Comparison of ENCODE assay signal across 15 cellular contexts in the genomic region with DNA sequence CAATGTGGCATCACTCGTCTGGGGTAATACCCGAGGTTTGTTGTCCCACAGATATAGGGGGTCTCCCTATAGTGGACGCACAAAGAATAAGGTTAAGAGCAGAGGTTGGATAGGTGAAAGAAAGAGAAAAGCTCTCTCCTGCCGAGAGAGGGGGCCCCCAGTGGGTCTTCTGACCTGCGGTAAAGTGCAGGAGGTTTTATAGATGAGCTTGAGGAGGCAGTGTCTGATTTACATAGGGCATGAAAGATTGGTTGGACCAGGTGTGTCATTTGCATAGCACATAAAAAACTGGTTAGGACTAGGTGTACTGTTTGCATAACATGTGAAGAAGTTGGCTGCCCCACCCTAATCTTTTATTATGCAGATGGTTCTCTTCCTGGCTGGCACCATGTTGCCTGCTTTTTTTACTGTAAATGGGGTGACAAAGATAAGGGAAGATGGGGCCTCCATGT. TPM values are rescaled to one million over a fixed set of nuclear protein-coding genes. Genes with fewer than 3 reads are reported as not detected.
DNase-seq lines count a peak whose midpoint lies in the region; ATAC-seq, FAIRE-seq and TF ChIP-seq lines count a peak whose summit lies in the region.
"Had no signal": no experiment of that assay in that cellular context is flagged by ENCODE, and none has a peak within 500 bp of the region (broad histone marks: within the 10 kb centered on the region; RNA-seq: fewer than 3 reads in every experiment).

No MANE protein-coding gene starts in this region.

- ATAC-seq in PC-3 (peak; percentile 51), SK-N-SH treated with all-trans-retinoic acid at 6 μM for 48 hours (no peak)
- ATAC-seq: left ventricle myocardium superior, Right ventricle myocardium inferior had no signal

- H3F3A ChIP-seq in PC-3 (ENCODE audit: low read length, unreplicated experiment): no peaks in the 10 kb centered on the region

- H4K20me1 ChIP-seq in PC-3 (ENCODE audit: low read length): no peaks in the 10 kb centered on the region

- H3K36me3 ChIP-seq in PC-3 (ENCODE audit: low read depth, low read length): no peaks in the 10 kb centered on the region

- H3K4me1 ChIP-seq in PC-3 (ENCODE audit: insufficient read depth, low read length): 0 out of 2 replicates have a peak, but pooled peaks cover 4% of the 10 kb centered on the region

- no peaks in the 10 kb centered on the region for H3K9me2 ChIP-seq in PC-3 (replicated peaks; ENCODE audit: low read length)

- no peak overlapping the region for H3K9ac ChIP-seq in PC-3 (ENCODE audit: low read length)

- H3K4me2 ChIP-seq in PC-3 (ENCODE audit: low read length): peak overlapping the region; percentile 10; the same call in 1 of the 2 replicates

- no peak overlapping the region for H2AFZ ChIP-seq in PC-3 (ENCODE audit: low read length)

- FAIRE-seq in urothelium cell line (lab: Jason Lieb, UNC): no peak

- H3K4me3 ChIP-seq in PC-3 (ENCODE audit: low read length): no peak overlapping the region

- no peak overlapping the region for H3K27ac ChIP-seq in PC-3 (ENCODE audit: low read length)

- TF ChIP-seq CTCF in PC-3 (conservative IDR thresholded peaks at IDR 0.05; ENCODE audit: low read depth, low read length): no peak

- no peaks in the 10 kb centered on the region for H3K9me3 ChIP-seq in PC-3 (ENCODE audit: low read length)

- intact Hi-C loops in PC-3 (cut with micrococcal nuclease) (loop anchor here (5.0 to 10.0 kb wide), 2 partner anchors 222 to 315 kb away; a partner anchor contains a TSS), posterior cingulate gyrus (cut with DNase I) (no loop called here)

- BruUV-seq in PC-3 (replicated peaks; lab: Mats Ljungman, UMichigan): no TSS peak

- POLR2A ChIA-PET in PC-3 (lab: Charles Lee; ENCODE audit: unreplicated experiment): no interaction called here

- H3K79me2 ChIP-seq in PC-3 (ENCODE audit: low read length): no peaks in the 10 kb centered on the region

- peaks cover 11% of the 10 kb centered on the region; the same call in 1 of the 2 replicates for H3K27me3 ChIP-seq in PC-3 (ENCODE audit: low read length)

- DNase-seq in DMS153 treated with DMSO at 0.1 percent for 48 hours (lab: John Stamatoyannopoulos, UW; ENCODE audit: unreplicated experiment): peak; percentile 8
- peak; percentile 1 for DNase-seq in NCI-H1105 (lab: John Stamatoyannopoulos, UW)
- DNase-seq in PC-3: peak; percentile 36
- peak; percentile 31 for DNase-seq in iPS-NIHi11 (ENCODE audit: low spot score)
- DNase-seq in posterior cingulate gyrus: no peak
- no peak for DNase-seq in urothelium cell line (ENCODE audit: low spot score)
- no peak for DNase-seq in cerebellar nuclear complex (lab: John Stamatoyannopoulos, UW)
- DNase-seq: AML-193, amygdala, GDM1, left ventricle myocardium superior, NCI-H2107, nucleus accumbens had no signal

- CTCF ChIA-PET in PC-3 (lab: Charles Lee): interaction anchor here (0.6 to 1.0 kb wide), 2 partner anchors 37 to 314 kb away, joined by 3 read pairs; no protein-coding TSS in a partner anchor

TF ChIP-seq in SK-N-SH treated with all-trans-retinoic acid at 6 μM for 48 hours, 23 proteins besides CTCF, POLR2A, EP300 and RAD21:
- TF ChIP-seq, protein P1, sequence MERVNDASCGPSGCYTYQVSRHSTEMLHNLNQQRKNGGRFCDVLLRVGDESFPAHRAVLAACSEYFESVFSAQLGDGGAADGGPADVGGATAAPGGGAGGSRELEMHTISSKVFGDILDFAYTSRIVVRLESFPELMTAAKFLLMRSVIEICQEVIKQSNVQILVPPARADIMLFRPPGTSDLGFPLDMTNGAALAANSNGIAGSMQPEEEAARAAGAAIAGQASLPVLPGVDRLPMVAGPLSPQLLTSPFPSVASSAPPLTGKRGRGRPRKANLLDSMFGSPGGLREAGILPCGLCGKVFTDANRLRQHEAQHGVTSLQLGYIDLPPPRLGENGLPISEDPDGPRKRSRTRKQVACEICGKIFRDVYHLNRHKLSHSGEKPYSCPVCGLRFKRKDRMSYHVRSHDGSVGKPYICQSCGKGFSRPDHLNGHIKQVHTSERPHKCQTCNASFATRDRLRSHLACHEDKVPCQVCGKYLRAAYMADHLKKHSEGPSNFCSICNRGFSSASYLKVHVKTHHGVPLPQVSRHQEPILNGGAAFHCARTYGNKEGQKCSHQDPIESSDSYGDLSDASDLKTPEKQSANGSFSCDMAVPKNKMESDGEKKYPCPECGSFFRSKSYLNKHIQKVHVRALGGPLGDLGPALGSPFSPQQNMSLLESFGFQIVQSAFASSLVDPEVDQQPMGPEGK (CRISPR knock-in tag; IDR thresholded peaks at IDR 0.05; ENCODE audit: borderline replicate concordance): no peak
- TF ChIP-seq, protein P2, sequence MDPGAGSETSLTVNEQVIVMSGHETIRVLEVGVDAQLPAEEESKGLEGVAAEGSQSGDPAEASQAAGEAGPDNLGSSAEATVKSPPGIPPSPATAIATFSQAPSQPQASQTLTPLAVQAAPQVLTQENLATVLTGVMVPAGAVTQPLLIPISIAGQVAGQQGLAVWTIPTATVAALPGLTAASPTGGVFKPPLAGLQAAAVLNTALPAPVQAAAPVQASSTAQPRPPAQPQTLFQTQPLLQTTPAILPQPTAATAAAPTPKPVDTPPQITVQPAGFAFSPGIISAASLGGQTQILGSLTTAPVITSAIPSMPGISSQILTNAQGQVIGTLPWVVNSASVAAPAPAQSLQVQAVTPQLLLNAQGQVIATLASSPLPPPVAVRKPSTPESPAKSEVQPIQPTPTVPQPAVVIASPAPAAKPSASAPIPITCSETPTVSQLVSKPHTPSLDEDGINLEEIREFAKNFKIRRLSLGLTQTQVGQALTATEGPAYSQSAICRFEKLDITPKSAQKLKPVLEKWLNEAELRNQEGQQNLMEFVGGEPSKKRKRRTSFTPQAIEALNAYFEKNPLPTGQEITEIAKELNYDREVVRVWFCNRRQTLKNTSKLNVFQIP (CRISPR knock-in tag; IDR thresholded peaks at IDR 0.05; ENCODE audit: borderline replicate concordance, low read depth): no peak
- TF ChIP-seq ZFP30 (CRISPR knock-in tag; IDR thresholded peaks at IDR 0.05) (no peak), SNAI2 (CRISPR knock-in tag; IDR thresholded peaks at IDR 0.05) (no peak), ESRRG (CRISPR knock-in tag; IDR thresholded peaks at IDR 0.05) (no peak), ISL1 (CRISPR knock-in tag; IDR thresholded peaks at IDR 0.05) (no peak), PPARA (CRISPR knock-in tag; IDR thresholded peaks at IDR 0.05; ENCODE audit: borderline replicate concordance) (no peak), BACH2 (CRISPR knock-in tag; IDR thresholded peaks at IDR 0.05; ENCODE audit: borderline replicate concordance) (no peak), ZFP3 (CRISPR knock-in tag; IDR thresholded peaks at IDR 0.05) (no peak), ARNTL (CRISPR knock-in tag; IDR thresholded peaks at IDR 0.05; ENCODE audit: borderline replicate concordance, low read depth) (no peak), OSR1 (CRISPR knock-in tag; IDR thresholded peaks at IDR 0.05) (no peak), ZNF70 (CRISPR knock-in tag; IDR thresholded peaks at IDR 0.05) (no peak), TCF4 (CRISPR knock-in tag; IDR thresholded peaks at IDR 0.05; ENCODE audit: borderline replicate concordance) (no peak), GLIS3 (CRISPR knock-in tag; IDR thresholded peaks at IDR 0.05) (no peak)
- TF ChIP-seq, protein P3, sequence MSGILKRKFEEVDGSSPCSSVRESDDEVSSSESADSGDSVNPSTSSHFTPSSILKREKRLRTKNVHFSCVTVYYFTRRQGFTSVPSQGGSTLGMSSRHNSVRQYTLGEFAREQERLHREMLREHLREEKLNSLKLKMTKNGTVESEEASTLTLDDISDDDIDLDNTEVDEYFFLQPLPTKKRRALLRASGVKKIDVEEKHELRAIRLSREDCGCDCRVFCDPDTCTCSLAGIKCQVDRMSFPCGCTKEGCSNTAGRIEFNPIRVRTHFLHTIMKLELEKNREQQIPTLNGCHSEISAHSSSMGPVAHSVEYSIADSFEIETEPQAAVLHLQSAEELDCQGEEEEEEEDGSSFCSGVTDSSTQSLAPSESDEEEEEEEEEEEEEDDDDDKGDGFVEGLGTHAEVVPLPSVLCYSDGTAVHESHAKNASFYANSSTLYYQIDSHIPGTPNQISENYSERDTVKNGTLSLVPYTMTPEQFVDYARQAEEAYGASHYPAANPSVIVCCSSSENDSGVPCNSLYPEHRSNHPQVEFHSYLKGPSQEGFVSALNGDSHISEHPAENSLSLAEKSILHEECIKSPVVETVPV (CRISPR knock-in tag; IDR thresholded peaks at IDR 0.05): no peak
- TF ChIP-seq, protein P4, sequence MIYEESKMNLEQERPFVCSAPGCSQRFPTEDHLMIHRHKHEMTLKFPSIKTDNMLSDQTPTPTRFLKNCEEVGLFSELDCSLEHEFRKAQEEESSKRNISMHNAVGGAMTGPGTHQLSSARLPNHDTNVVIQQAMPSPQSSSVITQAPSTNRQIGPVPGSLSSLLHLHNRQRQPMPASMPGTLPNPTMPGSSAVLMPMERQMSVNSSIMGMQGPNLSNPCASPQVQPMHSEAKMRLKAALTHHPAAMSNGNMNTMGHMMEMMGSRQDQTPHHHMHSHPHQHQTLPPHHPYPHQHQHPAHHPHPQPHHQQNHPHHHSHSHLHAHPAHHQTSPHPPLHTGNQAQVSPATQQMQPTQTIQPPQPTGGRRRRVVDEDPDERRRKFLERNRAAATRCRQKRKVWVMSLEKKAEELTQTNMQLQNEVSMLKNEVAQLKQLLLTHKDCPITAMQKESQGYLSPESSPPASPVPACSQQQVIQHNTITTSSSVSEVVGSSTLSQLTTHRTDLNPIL (CRISPR knock-in tag; IDR thresholded peaks at IDR 0.05; ENCODE audit: low read depth): no peak
TF ChIP-seq in SK-N-SH treated with all-trans-retinoic acid at 6 μM for 48 hours: peak in this region for 0.

RNA-seq across cellular contexts. Expression of a gene that starts 11.8 kb away (rescaled TPM):
- total RNA-seq in PC-3 (2014; rRNA removed): not detected in 2 replicates
- total RNA-seq: left ventricle myocardium superior, Right ventricle myocardium inferior had no signal

RNA-seq across cellular contexts. Expression of a gene that starts 37.2 kb away (rescaled TPM):
- total RNA-seq in PC-3 (2014; rRNA removed): 0.18 TPM in 1 of 2 replicates, not detected in the other
- total RNA-seq: left ventricle myocardium superior, Right ventricle myocardium inferior had no signal

RNA-seq across cellular contexts. Expression of a gene that starts 55.6 kb away (rescaled TPM):
- not detected in 2 replicates for total RNA-seq in PC-3 (2014; rRNA removed)
- total RNA-seq: left ventricle myocardium superior, Right ventricle myocardium inferior had no signal

Comparison
In these comparisons a context has a peak if more than half of its experiments do, and no peak if none do; other contexts are left out.
1. DNase-seq: peak in DMS153 treated with DMSO at 0.1 percent for 48 hours (single experiment), NCI-H1105 (single experiment), PC-3 (single experiment) and iPS-NIHi11 (single experiment); none in posterior cingulate gyrus (0 of 10), urothelium cell line (single experiment) and cerebellar nuclear complex (0 of 2).